In the genomic region with DNA sequence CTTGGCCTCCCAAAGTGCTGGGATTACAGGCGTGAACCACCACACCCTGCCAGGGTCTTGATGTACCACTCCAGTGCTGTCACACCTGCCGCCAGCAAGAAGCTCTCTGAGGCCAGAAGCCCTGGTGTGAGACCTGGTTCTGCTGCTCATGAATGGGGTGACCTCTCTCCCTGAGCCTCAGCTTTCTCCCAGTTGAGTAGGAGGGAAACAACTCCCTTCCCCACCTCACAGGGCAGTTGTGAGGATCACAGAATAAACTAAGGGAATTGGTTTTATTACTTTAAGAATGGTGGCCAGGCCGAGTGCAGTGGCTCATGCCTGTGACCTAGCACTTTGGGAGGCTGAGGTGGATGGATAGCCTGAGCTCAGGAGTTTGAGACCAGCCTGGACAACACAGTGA, we compare ENCODE assay signal across 22 cellular contexts. TPM values are rescaled to one million over a fixed set of nuclear protein-coding genes. Genes with fewer than 3 reads are reported as not detected.
DNase-seq lines count a peak whose midpoint lies in the region; ATAC-seq, FAIRE-seq and TF ChIP-seq lines count a peak whose summit lies in the region.
"Had no signal": no experiment of that assay in that cellular context is flagged by ENCODE, and none has a peak within 500 bp of the region (broad histone marks: within the 10 kb centered on the region; RNA-seq: fewer than 3 reads in every experiment).

No MANE protein-coding gene starts in this region.

- no peaks in the 10 kb centered on the region for H3K36me3 Mint-ChIP-seq in astrocyte (ENCODE audit: low read depth, unreplicated experiment)
- no peaks in the 10 kb centered on the region for H3K36me3 Mint-ChIP-seq in stimulated activated memory B cell treated with anti-CD40 and anti-IgM and Interleukin-4, amounts not matched to agents 10 μg/mL and 1 μg/mL and 100 μg/mL, for 72 hours
- H3K36me3 Mint-ChIP-seq: CD8-positive, alpha-beta T cell had no signal

- H3K79me2 ChIP-seq in astrocyte (ENCODE audit: insufficient read depth, low read length): peaks cover 15% of the 10 kb centered on the region

- peaks cover 22% of the 10 kb centered on the region for H3K4me1 ChIP-seq in astrocyte (ENCODE audit: insufficient read depth, low read length)
- H3K4me1 ChIP-seq in prostate gland (replicated peaks): no peaks in the 10 kb centered on the region

- H3K27me3 ChIP-seq in astrocyte (ENCODE audit: insufficient read depth, low read length) (no peaks in the 10 kb centered on the region), prostate gland (replicated peaks; ENCODE audit: insufficient read depth) (no peaks in the 10 kb centered on the region)
- H3K27me3 ChIP-seq: BLaER1 treated with 17β-estradiol and CSF1 and Interleukin-3, amounts not matched to agents 10 nM and 100 nM had no signal

- ATAC-seq in stimulated activated memory B cell treated with anti-CD40 and anti-IgM and Interleukin-4, amounts not matched to agents 10 μg/mL and 1 μg/mL and 100 μg/mL, for 72 hours: no peak
- ATAC-seq: A549; CD8-positive, alpha-beta T cell had no signal

- peaks cover 20% of the 10 kb centered on the region for H3K4me1 Mint-ChIP-seq in astrocyte (ENCODE audit: low read depth, unreplicated experiment)
- peaks cover 39% of the 10 kb centered on the region for H3K4me1 Mint-ChIP-seq in stimulated activated memory B cell treated with anti-CD40 and anti-IgM and Interleukin-4, amounts not matched to agents 10 μg/mL and 1 μg/mL and 100 μg/mL, for 72 hours

- POLR2A ChIA-PET in RWPE1 (lab: Yijun Ruan, JAX; ENCODE audit: low non-redundant PET): no interaction called here

- H3K36me3 ChIP-seq in astrocyte (ENCODE audit: insufficient read depth, low read length) (no peaks in the 10 kb centered on the region), prostate gland (no peaks in the 10 kb centered on the region)
- H3K36me3 ChIP-seq: BLaER1 treated with 17β-estradiol and CSF1 and Interleukin-3, amounts not matched to agents 10 nM and 100 nM had no signal

- no peak for DNase-seq in RWPE1 (ENCODE audit: low spot score)
- no peak for DNase-seq in astrocyte (ENCODE audit: low read depth)
- peak; percentile 47 for DNase-seq in posterior vena cava (ENCODE audit: low spot score)
- no peak for DNase-seq in prostate gland (ENCODE audit: low spot score)
- DNase-seq in NCI-H1417 treated with DMSO at 0.1 percent for 48 hours (lab: John Stamatoyannopoulos, UW): no peak
- DNase-seq: AML-193; Caco-2; Calu3; CD4-positive, alpha-beta T cell; CD8-positive, alpha-beta T cell; DMS79 treated with DMSO at 0.1 percent for 48 hours; GF-D8 had no signal

- peak overlapping the region; percentile 19 for H3K27ac ChIP-seq in RWPE1
- H3K27ac ChIP-seq in astrocyte (ENCODE audit: low read depth, low read length): no peak overlapping the region
- no peak overlapping the region for H3K27ac ChIP-seq in prostate gland
- H3K27ac ChIP-seq: 22Rv1; A549; BLaER1 treated with 17β-estradiol and CSF1 and Interleukin-3, amounts not matched to agents 10 nM and 100 nM; C4-2B had no signal

- H4K20me1 ChIP-seq in astrocyte (ENCODE audit: insufficient read depth, low read length): peaks cover 6% of the 10 kb centered on the region

- intact Hi-C loops in posterior vena cava (cut with DNase I): no loop called here
- intact Hi-C loops in prostate gland (cut with DNase I): loop anchor here (10.0 kb wide), 2 partner anchors 310 to 370 kb away; a partner anchor contains a TSS

- no peak overlapping the region for H3K4me2 ChIP-seq in astrocyte (ENCODE audit: low read length)
- H3K4me2 ChIP-seq: A549 had no signal

- CTCF ChIA-PET in RWPE1 (lab: Yijun Ruan, JAX): interaction anchor here (0.6 kb wide), 1 partner anchor 371 kb away, joined by 4 read pairs; no protein-coding TSS in a partner anchor

- no peak overlapping the region for H3K4me3 ChIP-seq in astrocyte (ENCODE audit: insufficient read depth, low read depth, low read length)
- no peak overlapping the region for H3K4me3 ChIP-seq in prostate gland
- H3K4me3 ChIP-seq: A549; BLaER1 treated with 17β-estradiol and CSF1 and Interleukin-3, amounts not matched to agents 10 nM and 100 nM had no signal

- H2AFZ ChIP-seq in astrocyte (ENCODE audit: low read depth, low read length): no peak overlapping the region

- H3K9me3 ChIP-seq in astrocyte (ENCODE audit: insufficient read depth, low read depth, low read length): no peaks in the 10 kb centered on the region
- H3K9me3 ChIP-seq in prostate gland: no peaks in the 10 kb centered on the region
- H3K9me3 ChIP-seq: A549; BLaER1 treated with 17β-estradiol and CSF1 and Interleukin-3, amounts not matched to agents 10 nM and 100 nM; Caco-2 had no signal

- H3K27me3 Mint-ChIP-seq in astrocyte (ENCODE audit: low read depth, unreplicated experiment): no peaks in the 10 kb centered on the region
- H3K27me3 Mint-ChIP-seq in stimulated activated memory B cell treated with anti-CD40 and anti-IgM and Interleukin-4, amounts not matched to agents 10 μg/mL and 1 μg/mL and 100 μg/mL, for 72 hours: no peaks in the 10 kb centered on the region
- H3K27me3 Mint-ChIP-seq: B cell; CD4-positive, alpha-beta T cell had no signal

- H3K9ac ChIP-seq in astrocyte (ENCODE audit: low read length): no peak overlapping the region
- H3K9ac ChIP-seq: BLaER1 treated with 17β-estradiol and CSF1 and Interleukin-3, amounts not matched to agents 10 nM and 100 nM had no signal

- TF ChIP-seq POLR2A in prostate gland (IDR thresholded peaks at IDR 0.05): no peak

- H3K27ac Mint-ChIP-seq in astrocyte (ENCODE audit: unreplicated experiment): peak overlapping the region; percentile 18
- H3K27ac Mint-ChIP-seq in stimulated activated memory B cell treated with anti-CD40 and anti-IgM and Interleukin-4, amounts not matched to agents 10 μg/mL and 1 μg/mL and 100 μg/mL, for 72 hours: no peak overlapping the region
- H3K27ac Mint-ChIP-seq: B cell; CD4-positive, alpha-beta T cell; CD8-positive, alpha-beta T cell had no signal

- FAIRE-seq in astrocyte (lab: Jason Lieb, UNC): no peak
- FAIRE-seq: A549, D721Med, G401.6, GM12891, GM19239 had no signal

- WGBS in prostate gland: 91% methylated on average over 3 of the region's 3 CpGs

- H3K9me3 Mint-ChIP-seq in astrocyte (ENCODE audit: unreplicated experiment): no peaks in the 10 kb centered on the region
- H3K9me3 Mint-ChIP-seq in stimulated activated memory B cell treated with anti-CD40 and anti-IgM and Interleukin-4, amounts not matched to agents 10 μg/mL and 1 μg/mL and 100 μg/mL, for 72 hours: no peaks in the 10 kb centered on the region
- H3K9me3 Mint-ChIP-seq: CD4-positive, alpha-beta T cell; CD8-positive, alpha-beta T cell had no signal

- TF ChIP-seq CTCF in RWPE1 (conservative IDR thresholded peaks at IDR 0.05; ENCODE audit: low read depth) (no peak), astrocyte (IDR thresholded peaks at IDR 0.05; ENCODE audit: insufficient read depth, low read depth, low read length) (no peak), prostate gland (IDR thresholded peaks at IDR 0.05) (no peak)

- H3K4me3 Mint-ChIP-seq in astrocyte (ENCODE audit: unreplicated experiment): no peak overlapping the region
- H3K4me3 Mint-ChIP-seq in stimulated activated memory B cell treated with anti-CD40 and anti-IgM and Interleukin-4, amounts not matched to agents 10 μg/mL and 1 μg/mL and 100 μg/mL, for 72 hours: no peak overlapping the region
- H3K4me3 Mint-ChIP-seq: B cell; CD4-positive, alpha-beta T cell; CD8-positive, alpha-beta T cell had no signal

RNA-seq across cellular contexts. Expression of a gene that starts 5.8 kb away (rescaled TPM):
- 965 and 1,014 TPM in 2 replicates for total RNA-seq in astrocyte
- 1,000 to 10,000 TPM; 1,385 to 1,570 TPM for total RNA-seq in posterior vena cava
- 100 to 1,000 TPM; 485 to 585 TPM for total RNA-seq in prostate gland

RNA-seq across cellular contexts. Expression of a gene that starts 8.3 kb away (rescaled TPM):
- total RNA-seq in astrocyte (25.3 and 28.9 TPM in 2 replicates), posterior vena cava (10 to 100 TPM in 1 of 2 donors, 1 to 10 TPM in 1; 8.4 to 11.0 TPM), prostate gland (10 to 100 TPM in 1 of 2 donors, 1 to 10 TPM in 1; 4.1 to 10.3 TPM)

RNA-seq across cellular contexts. Expression of a gene that starts 14.4 kb away (rescaled TPM):
- total RNA-seq in astrocyte: 1.4 and 2.1 TPM in 2 replicates
- total RNA-seq in posterior vena cava: 10 to 100 TPM; 19.2 to 39.7 TPM
- total RNA-seq in prostate gland: 10 to 100 TPM in 1 of 2 donors, 1 to 10 TPM in 1; 5.7 to 12.6 TPM

RNA-seq across cellular contexts. Expression of a gene that starts 18.7 kb away (rescaled TPM):
- total RNA-seq in astrocyte: 49.2 and 51.0 TPM in 2 replicates
- total RNA-seq in posterior vena cava: 100 to 1,000 TPM; 115 to 118 TPM
- 100 to 1,000 TPM; 151 to 240 TPM for total RNA-seq in prostate gland

RNA-seq across cellular contexts. Expression of a gene that starts 26.9 kb away (rescaled TPM):
- total RNA-seq in astrocyte (20.4 and 26.5 TPM in 2 replicates), posterior vena cava (100 to 1,000 TPM; 497 to 570 TPM), prostate gland (10 to 100 TPM; 17.4 to 37.0 TPM)
